ENCODE assay signal across 18 cellular contexts in genomic region chrX:129058405-129058804, GRCh38.
"Had no signal": no experiment of that assay in that cellular context is flagged by ENCODE, and none has a peak within 500 bp of the region (broad histone marks: within the 10 kb centered on the region; RNA-seq: fewer than 3 reads in every experiment).

No MANE protein-coding gene starts in this region.

- H3K4me3 ChIP-seq: hepatocyte, lung, right atrium auricular region had no signal

- H3K4me3 Mint-ChIP-seq: naive B cell, nephron had no signal

- H3K36me3 ChIP-seq: right atrium auricular region had no signal

- H3K27ac Mint-ChIP-seq: naive B cell, nephron had no signal

- H3K27me3 Mint-ChIP-seq: naive B cell had no signal

- H3K4me1 Mint-ChIP-seq: naive B cell, nephron had no signal

- H3K79me2 ChIP-seq: hepatocyte had no signal

- H3K9me3 ChIP-seq: right atrium auricular region had no signal

- H3K4me1 ChIP-seq: foreskin keratinocyte, right atrium auricular region had no signal

- H2AFZ ChIP-seq: hepatocyte had no signal

- H3K4me2 ChIP-seq: hepatocyte had no signal

- ATAC-seq: foreskin keratinocyte, left cardiac atrium, left ventricle myocardium superior had no signal

- FAIRE-seq: endothelial cell of umbilical vein had no signal

- H3K27ac ChIP-seq: foreskin keratinocyte, hepatocyte, right atrium auricular region had no signal

- DNase-seq: erythroblast; foreskin keratinocyte; head of caudate nucleus; kidney; left cardiac atrium; left ventricle myocardium superior; mesendoderm; naive B cell; posterior cingulate gyrus; small intestine; stimulated activated CD4-positive, alpha-beta T cell treated with anti-CD3 and anti-CD28 coated beads, Interleukin-2, amount 100 ng/mL, for 48 hours; stimulated activated naive CD4-positive, alpha-beta T cell treated with Interleukin-2 at 50 U/mL for 16 hours; trophoblast cell had no signal

- H3K27me3 ChIP-seq: foreskin keratinocyte, hepatocyte, right atrium auricular region had no signal

- H3K36me3 Mint-ChIP-seq: naive B cell had no signal

- H3K9me3 Mint-ChIP-seq: nephron had no signal
